Comparison of ENCODE assay signal across 17 cellular contexts in genomic region chr12:104624529-104624928, GRCh38.
"Had no signal": no experiment of that assay in that cellular context is flagged by ENCODE, and none has a peak within 500 bp of the region (broad histone marks: within the 10 kb centered on the region; RNA-seq: fewer than 3 reads in every experiment).

No MANE protein-coding gene starts in this region.

- H3K4me3 Mint-ChIP-seq: activated CD4-positive, alpha-beta T cell treated with anti-CD3 and anti-CD28 coated beads for 36 hours; activated naive CD4-positive, alpha-beta T cell treated with anti-CD3 and anti-CD28 coated beads for 36 hours; activated T-cell treated with anti-CD3 and anti-CD28 coated beads, Interleukin-2, amount 50 U/mL, for 4 hours had no signal

- H3K9me3 Mint-ChIP-seq: activated naive CD4-positive, alpha-beta T cell treated with anti-CD3 and anti-CD28 coated beads for 36 hours; activated T-cell treated with anti-CD3 and anti-CD28 coated beads, Interleukin-2, amount 50 U/mL, for 4 hours had no signal

- H3K27ac Mint-ChIP-seq: activated CD4-positive, alpha-beta T cell treated with anti-CD3 and anti-CD28 coated beads for 36 hours; activated naive CD4-positive, alpha-beta T cell treated with anti-CD3 and anti-CD28 coated beads for 36 hours had no signal

- DNase-seq: activated CD4-positive, alpha-beta T cell treated with anti-CD3 and anti-CD28 coated beads for 36 hours; activated CD4-positive, alpha-beta T cell treated with anti-CD3 and anti-CD28 coated beads, Interleukin-2, amount 50 U/mL, for 4 hours; activated CD8-positive, alpha-beta memory T cell treated with anti-CD3 and anti-CD28 coated beads, Interleukin-2, amount 50 U/mL, for 48 hours; activated naive CD4-positive, alpha-beta T cell treated with anti-CD3 and anti-CD28 coated beads for 36 hours; activated T-cell treated with anti-CD3 and anti-CD28 coated beads, Interleukin-2, amount 50 U/mL, for 4 hours; amygdala; dermis blood vessel endothelial cell; effector CD8-positive, alpha-beta T cell; foreskin melanocyte; hypothalamus; left cardiac atrium; spleen; stimulated activated CD4-positive, alpha-beta T cell treated with anti-CD3 and anti-CD28 coated beads, Interleukin-4, amount 100 ng/mL, for 1 hour; stimulated activated naive CD8-positive, alpha-beta T cell treated with anti-CD3 and anti-CD28 coated beads, Interleukin-15, Interleukin-2, amounts not matched to agents 100 U/mL and 50 U/mL, for 24 hours; upper lobe of right lung had no signal

- ATAC-seq: activated CD4-positive, alpha-beta T cell treated with anti-CD3 and anti-CD28 coated beads for 36 hours; activated T-cell treated with anti-CD3 and anti-CD28 coated beads, Interleukin-2, amount 50 U/mL, for 4 hours; esophagus mucosa; left cardiac atrium; stimulated activated naive CD8-positive, alpha-beta T cell treated with anti-CD3 and anti-CD28 coated beads, Interleukin-15, Interleukin-2, amounts not matched to agents 100 U/mL and 50 U/mL, for 24 hours had no signal

- H3K27me3 Mint-ChIP-seq: activated CD4-positive, alpha-beta T cell treated with anti-CD3 and anti-CD28 coated beads for 36 hours; progenitor cell of endocrine pancreas had no signal
